Comparison of ENCODE assay signal across 8 cellular contexts in genomic region chr17:19513897-19514488, GRCh38. TPM values are rescaled to one million over a fixed set of nuclear protein-coding genes. Genes with fewer than 3 reads are reported as not detected.
DNase-seq lines count a peak whose midpoint lies in the region; ATAC-seq and TF ChIP-seq lines count a peak whose summit lies in the region.

No MANE protein-coding gene starts in this region.

- intact Hi-C loops in Calu3 (cut with micrococcal nuclease; ENCODE audit: unreplicated experiment) (loop anchor here (1.0 to 10.0 kb wide), 4 partner anchors 131 to 252 kb away; partner anchors contain the start of gene ALDH3A2), IMR-90 (cut with micrococcal nuclease) (loop anchor here (1.0 to 2.0 kb wide), 3 partner anchors 135 to 252 kb away; partner anchors contain the start of gene ALDH3A2)

- no peak for TF ChIP-seq POLR2A in IMR-90 (IDR thresholded peaks at IDR 0.05; ENCODE audit: low read depth, low read length)

- peak; percentile 90 for TF ChIP-seq RAD21 in IMR-90 (IDR thresholded peaks at IDR 0.05; ENCODE audit: low read length)

- H3K9me3 ChIP-seq in IMR-90 (ENCODE audit: control insufficient read depth, insufficient read depth, low read length) (no peaks in the 10 kb centered on the region), neutrophil (no peaks in the 10 kb centered on the region), thoracic aorta (no peaks in the 10 kb centered on the region)

- DNase-seq in Calu3 (peak; percentile 58), IMR-90 (peak; percentile 60), RWPE1 (ENCODE audit: low spot score) (peak; percentile 44), fibroblast of villous mesenchyme (ENCODE audit: low read depth) (peak; percentile 73), thoracic aorta (ENCODE audit: low spot score) (no peak)
- DNase-seq in activated T-helper 9 cell treated with anti-CD3 and anti-CD28 coated beads, Interleukin-2, amount 50 U/mL, for 16 hours (ENCODE audit: low read depth), result peak; percentile 33

- ATAC-seq in IMR-90 (ENCODE audit: low read depth) (peak; percentile 94), thoracic aorta (ENCODE audit: insufficient number of reproducible peaks, low FRiP score, low read depth) (peak; percentile 85), GM18870 (IDR thresholded peaks at IDR 0.05; ENCODE audit: unreplicated experiment) (no peak)

- H2BK5ac ChIP-seq in IMR-90 (ENCODE audit: low read depth, low read length, poor library complexity, severe bottlenecking), result no peak overlapping the region

- H3K18ac ChIP-seq in IMR-90 (ENCODE audit: low read depth, low read length), result no peak overlapping the region

- no peak overlapping the region for H2BK15ac ChIP-seq in IMR-90 (ENCODE audit: low read depth, low read length)

- no peak overlapping the region for H3K14ac ChIP-seq in IMR-90 (replicated peaks; ENCODE audit: low read depth, low read length)

- POLR2A ChIA-PET in IMR-90 (lab: Charles Lee; ENCODE audit: unreplicated experiment) (no interaction called here), RWPE1 (lab: Yijun Ruan, JAX; ENCODE audit: low non-redundant PET) (no interaction called here)

- no peak overlapping the region for H2AK5ac ChIP-seq in IMR-90 (ENCODE audit: low read depth, low read length)

- peak overlapping the region; percentile 28 for H2AFZ ChIP-seq in IMR-90 (replicated peaks; ENCODE audit: low read length, poor library complexity)

- H3K4me1 ChIP-seq in IMR-90 (ENCODE audit: control insufficient read depth, insufficient read depth, low read length), result no peaks in the 10 kb centered on the region
- peaks cover 0 to 5% of the 10 kb centered on the region in 2 experiments for H3K4me1 ChIP-seq in neutrophil (ENCODE audit: control insufficient read depth in 1 of 2, insufficient read depth in 1 of 2, low read depth in 1 of 2, low read length in 1 of 2)
- peaks cover 5 to 27% of the 10 kb centered on the region in 2 donors for H3K4me1 ChIP-seq in thoracic aorta (ENCODE audit: control insufficient read depth in 1 of 2, low read depth in 2 of 2)

- H4K91ac ChIP-seq in IMR-90 (ENCODE audit: insufficient read depth, low read depth, low read length), result no peak overlapping the region

- no peak overlapping the region for H2BK120ac ChIP-seq in IMR-90 (ENCODE audit: low read depth, low read length)

- 100% methylated on average over 1 of the region's 13 CpGs; no CpG with 5 or more reads in 1 of the 2 experiments for WGBS in IMR-90 (ENCODE audit: extremely low coverage in 2 of 2, insufficient read length in 1 of 2), 2 experiments

- H3K56ac ChIP-seq in IMR-90 (ENCODE audit: extremely low read depth, insufficient read depth, low read length), result no peak overlapping the region

- no peak overlapping the region for H2BK20ac ChIP-seq in IMR-90 (ENCODE audit: low read depth, low read length)

- H3K4me3 Mint-ChIP-seq in Calu3 (ENCODE audit: low read depth, unreplicated experiment), result no peak overlapping the region

- BruUV-seq in Calu3 (replicated peaks; lab: Mats Ljungman, UMichigan) (no TSS peak), IMR-90 (replicated peaks; lab: Mats Ljungman, UMichigan) (no TSS peak)

- no peak overlapping the region for H3K4me2 ChIP-seq in IMR-90 (ENCODE audit: low read depth, low read length)

- peaks cover 2% of the 10 kb centered on the region for H3K27me3 ChIP-seq in IMR-90 (ENCODE audit: control insufficient read depth, insufficient read depth, low read length)
- no peaks in the 10 kb centered on the region for H3K27me3 ChIP-seq in neutrophil
- H3K27me3 ChIP-seq in thoracic aorta (replicated peaks; ENCODE audit: insufficient read depth), result no peaks in the 10 kb centered on the region

- no peak overlapping the region for H4K5ac ChIP-seq in IMR-90 (ENCODE audit: low read depth, low read length)

- dilution Hi-C loops in IMR-90 (cut with HindIII; ENCODE audit: low sequenced_read_pairs, unreplicated experiment), result no loop called here

- no peaks in the 10 kb centered on the region for H4K20me1 ChIP-seq in IMR-90 (ENCODE audit: insufficient read depth, low read length)

- H3K4me3 ChIP-seq in IMR-90 (ENCODE audit: insufficient read depth, low read depth, low read length) (no peak overlapping the region), fibroblast of villous mesenchyme (ENCODE audit: low read depth, low read length) (no peak overlapping the region), neutrophil (ENCODE audit: low read depth in 1 of 2, low read length in 1 of 2) (no peak overlapping the region), thoracic aorta (peak overlapping the region; percentile 47)

- H2AK9ac ChIP-seq in IMR-90 (replicated peaks; ENCODE audit: low read depth, low read length, poor library complexity), result no peak overlapping the region

- H3K36me3 ChIP-seq in IMR-90 (ENCODE audit: control insufficient read depth, insufficient read depth, low read length) (no peaks in the 10 kb centered on the region), neutrophil (no peaks in the 10 kb centered on the region), thoracic aorta (no peaks in the 10 kb centered on the region)

- in situ Hi-C loops in IMR-90 (cut with MboI; ENCODE audit: low sequenced_read_pairs), result no loop called here

- TF ChIP-seq CTCF in Calu3 (IDR thresholded peaks at IDR 0.05; ENCODE audit: unreplicated experiment) (peak; percentile 72), IMR-90 (conservative IDR thresholded peaks at IDR 0.05; ENCODE audit: low read depth, low read length) (peak; percentile 93), RWPE1 (conservative IDR thresholded peaks at IDR 0.05; ENCODE audit: low read depth) (peak; percentile 93), fibroblast of villous mesenchyme (IDR thresholded peaks at IDR 0.05; ENCODE audit: insufficient read depth, low read depth, low read length) (peak; percentile 87), neutrophil (IDR thresholded peaks at IDR 0.05) (peak; percentile 70), thoracic aorta (IDR thresholded peaks at IDR 0.05) (peak; percentile 86)

- H3K27me3 Mint-ChIP-seq in Calu3 (ENCODE audit: unreplicated experiment), result no peaks in the 10 kb centered on the region

- no peak overlapping the region for H3K23ac ChIP-seq in IMR-90 (ENCODE audit: low read depth, low read length)

- no peaks in the 10 kb centered on the region for H3K36me3 Mint-ChIP-seq in Calu3 (ENCODE audit: insufficient read depth, unreplicated experiment)

- no peaks in the 10 kb centered on the region for H3K9me1 ChIP-seq in IMR-90 (ENCODE audit: insufficient read depth, low read length)

- H3K9me3 Mint-ChIP-seq in Calu3 (ENCODE audit: low read depth, unreplicated experiment), result no peaks in the 10 kb centered on the region

- no peaks in the 10 kb centered on the region for H3K79me1 ChIP-seq in IMR-90 (ENCODE audit: low read depth in 1 of 2, low read length in 2 of 2)

- H3K9ac ChIP-seq in IMR-90 (ENCODE audit: low read depth, low read length), result no peak overlapping the region

- H3K27ac ChIP-seq in IMR-90 (ENCODE audit: insufficient read depth, low read length) (no peak overlapping the region), RWPE1 (peak overlapping the region; percentile 49; the same call in 1 of the 2 replicates), neutrophil (no peak overlapping the region), thoracic aorta (peak overlapping the region; percentile 89 to 95)

- H3K4me1 Mint-ChIP-seq in Calu3 (ENCODE audit: low read depth, unreplicated experiment), result peaks cover 11% of the 10 kb centered on the region

- CTCF ChIA-PET in Calu3 (lab: Charles Lee), result interaction anchor here (1.2 kb wide), 1 partner anchor 134 kb away, joined by 3 read pairs; the partner anchor contains the start of gene ALDH3A2
- CTCF ChIA-PET in IMR-90 (lab: Yijun Ruan, JAX), result interaction anchor here (0.6 to 1.8 kb wide), 3 partner anchors 79 to 253 kb away, joined by 4 to 5 read pairs (median 4); no protein-coding TSS in a partner anchor
- CTCF ChIA-PET in RWPE1 (lab: Yijun Ruan, JAX), result interaction anchor here (0.6 to 1.4 kb wide), 12 partner anchors 11 to 253 kb away, joined by 3 to 10 read pairs (median 3); no protein-coding TSS in a partner anchor

- no peak overlapping the region for H4K8ac ChIP-seq in IMR-90 (ENCODE audit: low read depth in 2 of 2, low read length in 2 of 2)

- no peak overlapping the region for H3K27ac Mint-ChIP-seq in Calu3 (ENCODE audit: unreplicated experiment)

- no peak overlapping the region for H3K4ac ChIP-seq in IMR-90 (ENCODE audit: low read depth, low read length)

TF ChIP-seq in IMR-90, 13 proteins besides CTCF, POLR2A, EP300 and RAD21 (continues in another document):
- TF ChIP-seq MXI1 (IDR thresholded peaks at IDR 0.05; ENCODE audit: borderline replicate concordance, low read depth, low read length) (no peak), MAFK (IDR thresholded peaks at IDR 0.05; ENCODE audit: low read depth, low read length) (no peak), MAZ (IDR thresholded peaks at IDR 0.05; ENCODE audit: borderline replicate concordance, low read depth, low read length) (no peak), CHD1 (IDR thresholded peaks at IDR 0.05; ENCODE audit: low read depth, low read length) (no peak), BHLHE40 (IDR thresholded peaks at IDR 0.05; ENCODE audit: low read depth, low read length) (no peak), CEBPB (IDR thresholded peaks at IDR 0.05; ENCODE audit: low read depth, low read length) (0 out of 2 replicates have a peak, but pooled peaks have one; percentile 25), NFE2L2 (IDR thresholded peaks at IDR 0.05; ENCODE audit: low read depth, low read length) (no peak), FOS (IDR thresholded peaks at IDR 0.05; ENCODE audit: low read depth, low read length) (no peak), RCOR1 (IDR thresholded peaks at IDR 0.05; ENCODE audit: insufficient replicate concordance, low read length) (no peak), RFX5 (IDR thresholded peaks at IDR 0.05; ENCODE audit: low read depth, low read length) (no peak), ELK1 (IDR thresholded peaks at IDR 0.05; ENCODE audit: borderline replicate concordance, low read depth, low read length) (no peak)

RNA-seq across cellular contexts. Expression of gene SLC47A1, which starts 19.7 kb away (rescaled TPM):
- total RNA-seq in Calu3 (2022), result not detected in 2 replicates
- total RNA-seq in IMR-90 (2012; rRNA removed), result not detected in 2 replicates
- not detected in 2 replicates for polyA plus RNA-seq in IMR-90 (2012; rRNA removed)
- not detected in 2 replicates for polyA plus RNA-seq in IMR-90 (2012; cell fraction: cytosol; rRNA removed)
- not detected in 2 replicates for polyA plus RNA-seq in IMR-90 (2012; cell fraction: nucleus; rRNA removed; ENCODE audit: low replicate concordance)
- under 0.01 and 0.86 TPM in 2 replicates for total RNA-seq in fibroblast of villous mesenchyme
- total RNA-seq in thoracic aorta, result 10 to 100 TPM in 1 of 2 donors, 1 to 10 TPM in 1; 4.1 to 17.0 TPM

Comparison
In these comparisons a context has a peak if more than half of its experiments do, and no peak if none do; other contexts are left out.
1. H3K27ac ChIP-seq: peak in RWPE1 (single experiment) and thoracic aorta (2 of 2); none in IMR-90 (single experiment) and neutrophil (single experiment).
2. Peak in every context shown above with its lines, with median percentiles within 50 percentile points of each other: CTCF ChIP-seq.